9 cellular contexts compared by ENCODE assay signal in genomic region chr9:114434878-114435311, GRCh38. TPM values are rescaled to one million over a fixed set of nuclear protein-coding genes. Genes with fewer than 3 reads are reported as not detected.
DNase-seq lines count a peak whose midpoint lies in the region; ATAC-seq, FAIRE-seq and TF ChIP-seq lines count a peak whose summit lies in the region.
"Had no signal": no experiment of that assay in that cellular context is flagged by ENCODE, and none has a peak within 500 bp of the region (broad histone marks: within the 10 kb centered on the region; RNA-seq: fewer than 3 reads in every experiment).

No MANE protein-coding gene starts in this region.

- H3K4me3 ChIP-seq in AG10803 (ENCODE audit: low read length): no peak overlapping the region
- no peak overlapping the region for H3K4me3 ChIP-seq in body of pancreas
- H3K4me3 ChIP-seq: thoracic aorta had no signal

- intact Hi-C loops in body of pancreas (cut with DNase I): no loop called here

- H3K9me3 ChIP-seq in body of pancreas: no peaks in the 10 kb centered on the region
- H3K9me3 ChIP-seq: thoracic aorta had no signal

- DNase-seq in AG10803 (ENCODE audit: low read depth) (peak; percentile 31), NCI-H2196 treated with DMSO at 0.1 percent for 48 hours (lab: John Stamatoyannopoulos, UW; ENCODE audit: unreplicated experiment) (peak; percentile 52), body of pancreas (peak; percentile 18 to 31 (median 24)), left kidney (ENCODE audit: low read depth, low spot score) (peak; percentile 76), GM12892 (ENCODE audit: insufficient read length) (no peak), SKM-1 (lab: John Stamatoyannopoulos, UW; ENCODE audit: unreplicated experiment) (no peak)

- FAIRE-seq in GM12892 (lab: Jason Lieb, UNC): no peak

- no peaks in the 10 kb centered on the region for H3K36me3 ChIP-seq in body of pancreas (replicated peaks in 1 of 2; ENCODE audit: insufficient read depth in 1 of 2, low read depth in 2 of 2)
- H3K36me3 ChIP-seq: thoracic aorta had no signal

- TF ChIP-seq POLR2A in body of pancreas (IDR thresholded peaks at IDR 0.05) (no peak), GM12892 (IDR thresholded peaks at IDR 0.05; ENCODE audit: low read depth, low read length) (no peak)

- H3K27ac ChIP-seq in body of pancreas: no peak overlapping the region
- H3K27ac ChIP-seq: thoracic aorta had no signal

- WGBS in body of pancreas, 2 donors: 39% methylated on average over 9 of the region's 9 CpGs

- H3K27me3 ChIP-seq in body of pancreas: no peaks in the 10 kb centered on the region

- no peaks in the 10 kb centered on the region for H3K4me1 ChIP-seq in body of pancreas

- ATAC-seq in body of pancreas: peak; percentile 74
- no peak for ATAC-seq in HG02973 (IDR thresholded peaks at IDR 0.05; ENCODE audit: unreplicated experiment)

- TF ChIP-seq CTCF in AG10803 (conservative IDR thresholded peaks at IDR 0.05; ENCODE audit: low read length) (peak; percentile 79), GM12872 (IDR thresholded peaks at IDR 0.05; ENCODE audit: insufficient read depth, low read depth, low read length) (peak; percentile 59), body of pancreas (IDR thresholded peaks at IDR 0.05) (peak; percentile 10 to 84 (median 64))

RNA-seq across cellular contexts. Expression of gene AKNA, which starts 47.1 kb away (rescaled TPM):
- total RNA-seq in body of pancreas: 10 to 100 TPM in 1 of 2 donors, 1 to 10 TPM in 1; 7.3 to 11.9 TPM
- polyA plus RNA-seq in GM12892 (2012; ENCODE audit: missing spikeins): 28.3 TPM

Comparison
In these comparisons a context has a peak if more than half of its experiments do, and no peak if none do; other contexts are left out.
1. DNase-seq: peak in AG10803 (single experiment), NCI-H2196 treated with DMSO at 0.1 percent for 48 hours (single experiment), body of pancreas (4 of 4) and left kidney (single experiment); none in GM12892 (single experiment) and SKM-1 (single experiment).
2. Peak in every context shown above with its lines, with median percentiles within 50 percentile points of each other: CTCF ChIP-seq.